2 cellular contexts compared by ENCODE assay signal in genomic region chr13:45316210-45316799, GRCh38.
TF ChIP-seq lines count a peak whose summit lies in the region.

No MANE protein-coding gene starts in this region.

TF ChIP-seq in HepG2, 621 proteins besides CTCF, POLR2A, EP300 and RAD21 (continued from another document and continues in another):
- TF ChIP-seq POLR2AphosphoS5 (IDR thresholded peaks at IDR 0.05; ENCODE audit: low read depth, low read length): peak; percentile 53; the same call in 1 of the 2 replicates
- TF ChIP-seq HNRNPK (IDR thresholded peaks at IDR 0.05; ENCODE audit: low read depth, low read length, poor library complexity, severe bottlenecking): peak; percentile 8
- TF ChIP-seq ZNF644 (CRISPR knock-in tag; IDR thresholded peaks at IDR 0.05; ENCODE audit: low read depth): 0 out of 2 replicates have a peak, but pooled peaks have one; percentile 15
- TF ChIP-seq KMT2A (CRISPR knock-in tag; IDR thresholded peaks at IDR 0.05): no peak
- peak; percentile 97 for TF ChIP-seq HNRNPUL1 (IDR thresholded peaks at IDR 0.05; ENCODE audit: low read depth, low read length)
- no peak for TF ChIP-seq ZSCAN12 (CRISPR knock-in tag; IDR thresholded peaks at IDR 0.05)
- peak; percentile 54 for TF ChIP-seq YY1 (IDR thresholded peaks at IDR 0.05; ENCODE audit: insufficient read depth, insufficient replicate concordance, low read depth, low read length)
- TF ChIP-seq, protein P1, sequence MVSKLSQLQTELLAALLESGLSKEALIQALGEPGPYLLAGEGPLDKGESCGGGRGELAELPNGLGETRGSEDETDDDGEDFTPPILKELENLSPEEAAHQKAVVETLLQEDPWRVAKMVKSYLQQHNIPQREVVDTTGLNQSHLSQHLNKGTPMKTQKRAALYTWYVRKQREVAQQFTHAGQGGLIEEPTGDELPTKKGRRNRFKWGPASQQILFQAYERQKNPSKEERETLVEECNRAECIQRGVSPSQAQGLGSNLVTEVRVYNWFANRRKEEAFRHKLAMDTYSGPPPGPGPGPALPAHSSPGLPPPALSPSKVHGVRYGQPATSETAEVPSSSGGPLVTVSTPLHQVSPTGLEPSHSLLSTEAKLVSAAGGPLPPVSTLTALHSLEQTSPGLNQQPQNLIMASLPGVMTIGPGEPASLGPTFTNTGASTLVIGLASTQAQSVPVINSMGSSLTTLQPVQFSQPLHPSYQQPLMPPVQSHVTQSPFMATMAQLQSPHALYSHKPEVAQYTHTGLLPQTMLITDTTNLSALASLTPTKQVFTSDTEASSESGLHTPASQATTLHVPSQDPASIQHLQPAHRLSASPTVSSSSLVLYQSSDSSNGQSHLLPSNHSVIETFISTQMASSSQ (IDR thresholded peaks at IDR 0.05; ENCODE audit: low read depth): peak; percentile 91
- TF ChIP-seq, protein P1 (CRISPR knock-in tag; IDR thresholded peaks at IDR 0.05; ENCODE audit: borderline replicate concordance): peak; percentile 83
- no peak for TF ChIP-seq FOXP1 (IDR thresholded peaks at IDR 0.05)
- no peak for TF ChIP-seq FOXP1 (CRISPR knock-in tag; IDR thresholded peaks at IDR 0.05)
- no peak for TF ChIP-seq ZNF510 (CRISPR knock-in tag; IDR thresholded peaks at IDR 0.05; ENCODE audit: low read depth)
- TF ChIP-seq STAT5B (CRISPR knock-in tag; IDR thresholded peaks at IDR 0.05): no peak
- TF ChIP-seq, protein P2, sequence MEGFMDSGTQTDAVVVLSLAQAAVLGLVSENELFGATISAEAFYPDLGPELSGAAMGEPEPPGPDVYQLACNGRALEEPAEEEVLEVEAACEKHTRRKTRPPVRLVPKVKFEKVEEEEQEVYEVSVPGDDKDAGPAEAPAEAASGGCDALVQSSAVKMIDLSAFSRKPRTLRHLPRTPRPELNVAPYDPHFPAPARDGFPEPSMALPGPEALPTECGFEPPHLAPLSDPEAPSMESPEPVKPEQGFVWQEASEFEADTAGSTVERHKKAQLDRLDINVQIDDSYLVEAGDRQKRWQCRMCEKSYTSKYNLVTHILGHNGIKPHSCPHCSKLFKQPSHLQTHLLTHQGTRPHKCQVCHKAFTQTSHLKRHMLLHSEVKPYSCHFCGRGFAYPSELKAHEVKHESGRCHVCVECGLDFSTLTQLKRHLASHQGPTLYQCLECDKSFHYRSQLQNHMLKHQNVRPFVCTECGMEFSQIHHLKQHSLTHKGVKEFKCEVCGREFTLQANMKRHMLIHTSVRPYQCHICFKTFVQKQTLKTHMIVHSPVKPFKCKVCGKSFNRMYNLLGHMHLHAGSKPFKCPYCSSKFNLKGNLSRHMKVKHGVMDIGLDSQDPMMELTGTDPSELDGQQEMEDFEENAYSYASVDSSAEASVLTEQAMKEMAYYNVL (CRISPR knock-in tag; IDR thresholded peaks at IDR 0.05; ENCODE audit: borderline replicate concordance): peak; percentile 89
- TF ChIP-seq POGZ (CRISPR knock-in tag; IDR thresholded peaks at IDR 0.05): peak; percentile 33; the same call in 1 of the 2 replicates
- TF ChIP-seq HOXA3 (CRISPR knock-in tag; IDR thresholded peaks at IDR 0.05): no peak
- TF ChIP-seq PAXIP1 (CRISPR knock-in tag; conservative IDR thresholded peaks at IDR 0.05): 0 out of 2 replicates have a peak, but pooled peaks have one; percentile 26
- 0 out of 2 replicates have a peak, but pooled peaks have one; percentile 25 for TF ChIP-seq ZBTB7B (CRISPR knock-in tag; IDR thresholded peaks at IDR 0.05)
- TF ChIP-seq ZNF761 (CRISPR knock-in tag; conservative IDR thresholded peaks at IDR 0.05): 0 out of 2 replicates have a peak, but pooled peaks have one; percentile 24
- TF ChIP-seq, protein P3, sequence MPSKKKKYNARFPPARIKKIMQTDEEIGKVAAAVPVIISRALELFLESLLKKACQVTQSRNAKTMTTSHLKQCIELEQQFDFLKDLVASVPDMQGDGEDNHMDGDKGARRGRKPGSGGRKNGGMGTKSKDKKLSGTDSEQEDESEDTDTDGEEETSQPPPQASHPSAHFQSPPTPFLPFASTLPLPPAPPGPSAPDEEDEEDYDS (CRISPR knock-in tag; IDR thresholded peaks at IDR 0.05): peak; percentile 97
- no peak for TF ChIP-seq ZEB1 (IDR thresholded peaks at IDR 0.05; ENCODE audit: insufficient replicate concordance, low read depth)
- TF ChIP-seq ZNF263 (CRISPR knock-in tag; IDR thresholded peaks at IDR 0.05): peak; percentile 87

TF ChIP-seq in WTC11, 78 proteins besides CTCF, POLR2A, EP300 and RAD21 (continued from another document):
- TF ChIP-seq, protein P4, sequence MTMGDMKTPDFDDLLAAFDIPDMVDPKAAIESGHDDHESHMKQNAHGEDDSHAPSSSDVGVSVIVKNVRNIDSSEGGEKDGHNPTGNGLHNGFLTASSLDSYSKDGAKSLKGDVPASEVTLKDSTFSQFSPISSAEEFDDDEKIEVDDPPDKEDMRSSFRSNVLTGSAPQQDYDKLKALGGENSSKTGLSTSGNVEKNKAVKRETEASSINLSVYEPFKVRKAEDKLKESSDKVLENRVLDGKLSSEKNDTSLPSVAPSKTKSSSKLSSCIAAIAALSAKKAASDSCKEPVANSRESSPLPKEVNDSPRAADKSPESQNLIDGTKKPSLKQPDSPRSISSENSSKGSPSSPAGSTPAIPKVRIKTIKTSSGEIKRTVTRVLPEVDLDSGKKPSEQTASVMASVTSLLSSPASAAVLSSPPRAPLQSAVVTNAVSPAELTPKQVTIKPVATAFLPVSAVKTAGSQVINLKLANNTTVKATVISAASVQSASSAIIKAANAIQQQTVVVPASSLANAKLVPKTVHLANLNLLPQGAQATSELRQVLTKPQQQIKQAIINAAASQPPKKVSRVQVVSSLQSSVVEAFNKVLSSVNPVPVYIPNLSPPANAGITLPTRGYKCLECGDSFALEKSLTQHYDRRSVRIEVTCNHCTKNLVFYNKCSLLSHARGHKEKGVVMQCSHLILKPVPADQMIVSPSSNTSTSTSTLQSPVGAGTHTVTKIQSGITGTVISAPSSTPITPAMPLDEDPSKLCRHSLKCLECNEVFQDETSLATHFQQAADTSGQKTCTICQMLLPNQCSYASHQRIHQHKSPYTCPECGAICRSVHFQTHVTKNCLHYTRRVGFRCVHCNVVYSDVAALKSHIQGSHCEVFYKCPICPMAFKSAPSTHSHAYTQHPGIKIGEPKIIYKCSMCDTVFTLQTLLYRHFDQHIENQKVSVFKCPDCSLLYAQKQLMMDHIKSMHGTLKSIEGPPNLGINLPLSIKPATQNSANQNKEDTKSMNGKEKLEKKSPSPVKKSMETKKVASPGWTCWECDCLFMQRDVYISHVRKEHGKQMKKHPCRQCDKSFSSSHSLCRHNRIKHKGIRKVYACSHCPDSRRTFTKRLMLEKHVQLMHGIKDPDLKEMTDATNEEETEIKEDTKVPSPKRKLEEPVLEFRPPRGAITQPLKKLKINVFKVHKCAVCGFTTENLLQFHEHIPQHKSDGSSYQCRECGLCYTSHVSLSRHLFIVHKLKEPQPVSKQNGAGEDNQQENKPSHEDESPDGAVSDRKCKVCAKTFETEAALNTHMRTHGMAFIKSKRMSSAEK (CRISPR knock-in tag; IDR thresholded peaks at IDR 0.05; ENCODE audit: borderline replicate concordance): no peak
- no peak for TF ChIP-seq E2F5 (CRISPR knock-in tag; IDR thresholded peaks at IDR 0.05)
- TF ChIP-seq ZNF121 (CRISPR knock-in tag; IDR thresholded peaks at IDR 0.05): no peak
- TF ChIP-seq, protein P5, sequence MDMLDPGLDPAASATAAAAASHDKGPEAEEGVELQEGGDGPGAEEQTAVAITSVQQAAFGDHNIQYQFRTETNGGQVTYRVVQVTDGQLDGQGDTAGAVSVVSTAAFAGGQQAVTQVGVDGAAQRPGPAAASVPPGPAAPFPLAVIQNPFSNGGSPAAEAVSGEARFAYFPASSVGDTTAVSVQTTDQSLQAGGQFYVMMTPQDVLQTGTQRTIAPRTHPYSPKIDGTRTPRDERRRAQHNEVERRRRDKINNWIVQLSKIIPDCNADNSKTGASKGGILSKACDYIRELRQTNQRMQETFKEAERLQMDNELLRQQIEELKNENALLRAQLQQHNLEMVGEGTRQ (CRISPR knock-in tag; IDR thresholded peaks at IDR 0.05): no peak
- TF ChIP-seq ZNF263 (CRISPR knock-in tag; IDR thresholded peaks at IDR 0.05; ENCODE audit: low read depth): no peak
- TF ChIP-seq, protein P6, sequence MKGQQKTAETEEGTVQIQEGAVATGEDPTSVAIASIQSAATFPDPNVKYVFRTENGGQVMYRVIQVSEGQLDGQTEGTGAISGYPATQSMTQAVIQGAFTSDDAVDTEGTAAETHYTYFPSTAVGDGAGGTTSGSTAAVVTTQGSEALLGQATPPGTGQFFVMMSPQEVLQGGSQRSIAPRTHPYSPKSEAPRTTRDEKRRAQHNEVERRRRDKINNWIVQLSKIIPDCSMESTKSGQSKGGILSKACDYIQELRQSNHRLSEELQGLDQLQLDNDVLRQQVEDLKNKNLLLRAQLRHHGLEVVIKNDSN (CRISPR knock-in tag; IDR thresholded peaks at IDR 0.05): no peak
- no peak for TF ChIP-seq PRRX2 (CRISPR knock-in tag; IDR thresholded peaks at IDR 0.05)
- TF ChIP-seq ZBTB43 (CRISPR knock-in tag; IDR thresholded peaks at IDR 0.05): no peak
- no peak for TF ChIP-seq ZNF423 (CRISPR knock-in tag; IDR thresholded peaks at IDR 0.05)
- TF ChIP-seq, protein P7, sequence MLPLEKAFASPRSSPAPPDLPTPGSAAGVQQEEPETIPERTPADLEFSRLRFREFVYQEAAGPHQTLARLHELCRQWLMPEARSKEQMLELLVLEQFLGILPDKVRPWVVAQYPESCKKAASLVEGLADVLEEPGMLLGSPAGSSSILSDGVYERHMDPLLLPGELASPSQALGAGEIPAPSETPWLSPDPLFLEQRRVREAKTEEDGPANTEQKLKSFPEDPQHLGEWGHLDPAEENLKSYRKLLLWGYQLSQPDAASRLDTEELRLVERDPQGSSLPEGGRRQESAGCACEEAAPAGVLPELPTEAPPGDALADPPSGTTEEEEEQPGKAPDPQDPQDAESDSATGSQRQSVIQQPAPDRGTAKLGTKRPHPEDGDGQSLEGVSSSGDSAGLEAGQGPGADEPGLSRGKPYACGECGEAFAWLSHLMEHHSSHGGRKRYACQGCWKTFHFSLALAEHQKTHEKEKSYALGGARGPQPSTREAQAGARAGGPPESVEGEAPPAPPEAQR (CRISPR knock-in tag; IDR thresholded peaks at IDR 0.05): no peak
- TF ChIP-seq TEAD4 (CRISPR knock-in tag; IDR thresholded peaks at IDR 0.05): no peak
- no peak for TF ChIP-seq ZMAT4 (CRISPR knock-in tag; IDR thresholded peaks at IDR 0.05)
- no peak for TF ChIP-seq ZNF416 (CRISPR knock-in tag; IDR thresholded peaks at IDR 0.05)
